32 cellular contexts compared by ENCODE assay signal in the genomic region with DNA sequence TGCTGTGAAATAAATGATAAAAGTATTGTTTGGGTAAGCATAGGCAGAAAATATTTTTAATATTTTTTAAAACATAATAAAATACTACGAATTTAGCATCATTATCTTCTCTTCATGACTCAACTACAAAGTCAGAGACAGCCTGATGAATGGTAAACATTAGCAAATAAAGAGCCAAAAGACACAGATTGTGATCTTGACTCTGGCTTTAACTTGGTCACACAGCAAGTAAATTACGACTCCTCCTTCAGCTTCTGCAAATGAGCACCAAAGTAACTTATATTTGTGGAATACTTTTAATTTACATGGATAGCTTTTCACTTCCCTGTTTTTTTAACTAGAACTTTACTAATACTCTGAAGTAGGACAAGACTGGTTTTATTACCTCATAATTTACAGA.
DNase-seq lines count a peak whose midpoint lies in the region; ATAC-seq and TF ChIP-seq lines count a peak whose summit lies in the region.
"Had no signal": no experiment of that assay in that cellular context is flagged by ENCODE, and none has a peak within 500 bp of the region (broad histone marks: within the 10 kb centered on the region; RNA-seq: fewer than 3 reads in every experiment).

No MANE protein-coding gene starts in this region.

- TF ChIP-seq RAD21 in SK-N-SH (IDR thresholded peaks at IDR 0.05; ENCODE audit: low read length): no peak

- H3K27me3 ChIP-seq in SK-N-SH (ENCODE audit: insufficient read depth): no peaks in the 10 kb centered on the region
- no peaks in the 10 kb centered on the region for H3K27me3 ChIP-seq in psoas muscle (ENCODE audit: insufficient read depth in 3 of 3, low read length in 2 of 3)
- H3K27me3 ChIP-seq: colonic mucosa, foreskin keratinocyte, heart right ventricle, suprapubic skin had no signal

- H3K9me3 ChIP-seq in SK-N-SH (no peaks in the 10 kb centered on the region), psoas muscle (no peaks in the 10 kb centered on the region)
- H3K9me3 ChIP-seq: Caco-2, colonic mucosa, heart right ventricle, lower lobe of right lung, mucosa of descending colon, suprapubic skin had no signal

- no peak overlapping the region; the same call in 1 of the 2 replicates for H3K4me2 ChIP-seq in SK-N-SH
- H3K4me2 ChIP-seq: KMS-11 had no signal

- TF ChIP-seq CTCF in SK-N-SH (IDR thresholded peaks at IDR 0.05) (no peak), fibroblast of pulmonary artery (IDR thresholded peaks at IDR 0.05; ENCODE audit: low read length, missing control alignments) (no peak), psoas muscle (IDR thresholded peaks at IDR 0.05) (no peak)

- intact Hi-C loops in psoas muscle (cut with DNase I): loop anchor here in 1 of 2 donors (10.0 kb wide), 1 partner anchor 52 kb away; no protein-coding TSS in a partner anchor

- peaks cover 10% of the 10 kb centered on the region for H3F3A ChIP-seq in SK-N-SH (replicated peaks; ENCODE audit: insufficient read depth)

- CTCF ChIA-PET in SK-N-SH (lab: Yijun Ruan, JAX): interaction anchor here (1.2 kb wide), 1 partner anchor 24 kb away, joined by 3 read pairs; no protein-coding TSS in a partner anchor

- H2AFZ ChIP-seq in SK-N-SH (ENCODE audit: low read depth): no peak overlapping the region

- peaks cover 5 to 12% of the 10 kb centered on the region in 2 experiments; a peak in 2 of 4 replicates for H3K4me1 ChIP-seq in SK-N-SH (ENCODE audit: control insufficient read depth in 1 of 2, insufficient read depth in 2 of 2, low read depth in 1 of 2, low read length in 1 of 2)
- peaks cover 16% of the 10 kb centered on the region for H3K4me1 ChIP-seq in psoas muscle
- H3K4me1 ChIP-seq: Caco-2, colonic mucosa, foreskin keratinocyte, suprapubic skin had no signal

- ATAC-seq in psoas muscle: no peak
- ATAC-seq: activated CD8-positive, alpha-beta T cell treated with anti-CD3 and anti-CD28 coated beads for 36 hours; activated naive CD4-positive, alpha-beta T cell treated with anti-CD3 and anti-CD28 coated beads, Interleukin-2, amount 50 U/mL, for 72 hours; activated T-helper 17 cell treated with anti-CD3 and anti-CD28 coated beads, Interleukin-2, amount 50 U/mL, for 72 hours; foreskin keratinocyte; heart right ventricle; lower lobe of right lung; mucosa of descending colon; natural killer cell treated with Interleukin-12 subunit alpha and Interleukin-12 subunit beta and Interleukin-15 and Interleukin-18, amount 100 ng/mL, for 72 hours had no signal

- POLR2A ChIA-PET in SK-N-SH (lab: Yijun Ruan, JAX): no interaction called here

- peaks cover 0 to 3% of the 10 kb centered on the region in 2 experiments for H3K36me3 ChIP-seq in SK-N-SH (replicated peaks in 1 of 2; ENCODE audit: control insufficient read depth in 1 of 2, insufficient read depth in 2 of 2, low read length in 1 of 2)
- no peaks in the 10 kb centered on the region for H3K36me3 ChIP-seq in psoas muscle (ENCODE audit: insufficient read depth in 1 of 2, low read depth in 1 of 2)
- H3K36me3 ChIP-seq: colonic mucosa, heart right ventricle, lower lobe of right lung, suprapubic skin had no signal

- peak overlapping the region in 1 of 2 experiments; percentile 21; a peak in 2 of 4 replicates for H3K27ac ChIP-seq in SK-N-SH (ENCODE audit: low read depth in 2 of 2, low read length in 1 of 2)
- peak overlapping the region; percentile 17 for H3K27ac ChIP-seq in psoas muscle
- H3K27ac ChIP-seq: 22Rv1, colonic mucosa, foreskin keratinocyte, KMS-11, lower lobe of right lung, suprapubic skin had no signal

- 43% methylated on average over 2 of the region's 2 CpGs for WGBS in SK-N-SH (ENCODE audit: low lambda C conversion rate)
- WGBS in psoas muscle, 3 donors: 85 to 86% (median 85%) methylated on average over 2 of the region's 2 CpGs

- no peaks in the 10 kb centered on the region for H3K79me2 ChIP-seq in SK-N-SH (ENCODE audit: insufficient read depth)

- H3K4me3 ChIP-seq in SK-N-SH (ENCODE audit: low read depth in 2 of 2, low read length in 1 of 2) (no peak overlapping the region), fibroblast of pulmonary artery (replicated peaks; ENCODE audit: low read depth, low read length) (no peak overlapping the region), psoas muscle (no peak overlapping the region)
- H3K4me3 ChIP-seq: colonic mucosa, lower lobe of right lung, mucosa of descending colon, suprapubic skin had no signal

- DNase-seq in DMS 273 (lab: John Stamatoyannopoulos, UW; ENCODE audit: unreplicated experiment) (peak; percentile 17), DMS 273 treated with DMSO at 0.1 percent for 48 hours (lab: John Stamatoyannopoulos, UW) (no peak), SK-N-SH (no peak), fibroblast of pulmonary artery (ENCODE audit: low read depth) (peak; percentile 6), psoas muscle (no peak), HUDEP-2 (lab: John Stamatoyannopoulos, UW; ENCODE audit: unreplicated experiment in 76 of 76) (no peak), GM19238 (ENCODE audit: insufficient read length, low spot score) (no peak), cortex of kidney (lab: John Stamatoyannopoulos, UW) (no peak)
- DNase-seq: activated CD4-positive, alpha-beta T cell treated with anti-CD3 and anti-CD28 coated beads for 1 hour; activated CD8-positive, alpha-beta memory T cell treated with anti-CD3 and anti-CD28 coated beads, Interleukin-2, amount 50 U/mL, for 48 hours; activated CD8-positive, alpha-beta T cell treated with anti-CD3 and anti-CD28 coated beads for 36 hours; aorta; C1 segment of cervical spinal cord; Caco-2; colonic mucosa; DND-41; effector memory CD4-positive, alpha-beta T cell; foreskin keratinocyte; heart right ventricle; lower lobe of right lung; mucosa of descending colon; NCI-H2029 treated with DMSO at 0.1 percent for 48 hours; NCI-H524 treated with DMSO at 0.1 percent for 48 hours; NK-92 treated with Interleukin-12 subunit alpha and Interleukin-12 subunit beta, amount 100 ng/mL, for 24 hours; small intestine; stimulated activated naive CD4-positive, alpha-beta T cell treated with Interleukin-2 at 50 U/mL for 16 hours had no signal

- no peak for TF ChIP-seq EP300 in SK-N-SH (IDR thresholded peaks at IDR 0.05; ENCODE audit: borderline replicate concordance in 1 of 2, low read depth in 1 of 2, low read length in 1 of 2)

- no peak overlapping the region for H3K9ac ChIP-seq in SK-N-SH
- H3K9ac ChIP-seq: KMS-11 had no signal

- no peaks in the 10 kb centered on the region for H4K20me1 ChIP-seq in SK-N-SH (ENCODE audit: insufficient read depth)

- H3K9me2 ChIP-seq in SK-N-SH: no peaks in the 10 kb centered on the region

TF ChIP-seq in SK-N-SH, 30 proteins besides CTCF, POLR2A, EP300 and RAD21:
- TF ChIP-seq JUND (IDR thresholded peaks at IDR 0.05) (no peak), SIN3A (IDR thresholded peaks at IDR 0.05; ENCODE audit: borderline replicate concordance, low read depth, low read length) (no peak), GATA2 (CRISPR knock-in tag; IDR thresholded peaks at IDR 0.05) (0 out of 2 replicates have a peak, but pooled peaks have one; percentile 16)
- TF ChIP-seq, protein P1, sequence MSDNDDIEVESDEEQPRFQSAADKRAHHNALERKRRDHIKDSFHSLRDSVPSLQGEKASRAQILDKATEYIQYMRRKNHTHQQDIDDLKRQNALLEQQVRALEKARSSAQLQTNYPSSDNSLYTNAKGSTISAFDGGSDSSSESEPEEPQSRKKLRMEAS (IDR thresholded peaks at IDR 0.05; ENCODE audit: low read depth): no peak

Comparison
In these comparisons a context has a peak if more than half of its experiments do, and no peak if none do; other contexts are left out.
1. DNase-seq: peak in DMS 273 (single experiment) and fibroblast of pulmonary artery (single experiment); none in DMS 273 treated with DMSO at 0.1 percent for 48 hours (single experiment), SK-N-SH (single experiment), psoas muscle (0 of 2), HUDEP-2 (0 of 76), GM19238 (single experiment) and cortex of kidney (single experiment).